9 cellular contexts compared by ENCODE assay signal in genomic region chr14:53306267-53306721, GRCh38.
A peak's percentile ranks its signal among the peaks of the same experiment; 100 is the strongest.
DNase-seq lines count a peak whose midpoint lies in the region; ATAC-seq lines count a peak whose summit lies in the region.
"Had no signal": no experiment of that assay in that cellular context is flagged by ENCODE, and none has a peak within 500 bp of the region (broad histone marks: within the 10 kb centered on the region; RNA-seq: fewer than 3 reads in every experiment).

No MANE protein-coding gene starts in this region.

- no peaks in the 10 kb centered on the region for H3K36me3 ChIP-seq in rectal smooth muscle tissue (ENCODE audit: control insufficient read depth, insufficient read depth, low read length)

- H3K4me3 ChIP-seq in Jurkat, Clone E6-1 (ENCODE audit: low read length), result no peak overlapping the region
- H3K4me3 ChIP-seq in rectal smooth muscle tissue (ENCODE audit: low read length), result peak overlapping the region; percentile 51

- H3K4me1 ChIP-seq in rectal smooth muscle tissue (ENCODE audit: control insufficient read depth, insufficient read depth, low read length), result no peaks in the 10 kb centered on the region

- no peaks in the 10 kb centered on the region for H3K27me3 ChIP-seq in rectal smooth muscle tissue (ENCODE audit: control insufficient read depth, insufficient read depth, low read length)

- H3K9ac ChIP-seq in rectal smooth muscle tissue (ENCODE audit: low read length), result no peak overlapping the region

- H3K27ac ChIP-seq in rectal smooth muscle tissue (ENCODE audit: low read depth, low read length), result no peak overlapping the region
- H3K27ac ChIP-seq: epithelial cell of prostate had no signal

- intact Hi-C loops in left ventricle myocardium superior (cut with micrococcal nuclease), result no loop called here

- ATAC-seq in left ventricle myocardium superior (peak; percentile 81), HG02970 (IDR thresholded peaks at IDR 0.05; ENCODE audit: low FRiP score, unreplicated experiment) (no peak), HG03280 (IDR thresholded peaks at IDR 0.05; ENCODE audit: unreplicated experiment) (no peak)

- DNase-seq in EL, result peak; percentile 52
- DNase-seq in Jurkat, Clone E6-1 (ENCODE audit: low read depth, low spot score), result peak; percentile 54
- peak; percentile 34 for DNase-seq in SHP77 treated with DMSO at 0.1 percent for 48 hours (lab: John Stamatoyannopoulos, UW)
- peak in 51 of 58 donors; percentile 17 to 83 (median 56) for DNase-seq in anterior cingulate cortex (lab: John Stamatoyannopoulos, UW)
- peak; percentile 73 for DNase-seq in left ventricle myocardium superior
